In genomic region chr6:130076512-130076911, GRCh38 we compare ENCODE assay signal across 14 cellular contexts. TPM values are rescaled to one million over a fixed set of nuclear protein-coding genes. Genes with fewer than 3 reads are reported as not detected.
DNase-seq lines count a peak whose midpoint lies in the region; ATAC-seq, FAIRE-seq and TF ChIP-seq lines count a peak whose summit lies in the region.
"Had no signal": no experiment of that assay in that cellular context is flagged by ENCODE, and none has a peak within 500 bp of the region (broad histone marks: within the 10 kb centered on the region; RNA-seq: fewer than 3 reads in every experiment).

No MANE protein-coding gene starts in this region.

- H3K79me2 ChIP-seq in HepG2 (ENCODE audit: insufficient read depth, low read length) = no peaks in the 10 kb centered on the region
- H3K79me2 ChIP-seq in OCI-LY7 (ENCODE audit: insufficient read depth, low read depth, low read length) = no peaks in the 10 kb centered on the region

- H3K36me3 ChIP-seq in HepG2 (replicated peaks in 1 of 2; ENCODE audit: control insufficient read depth in 1 of 2, insufficient read depth in 2 of 2, low read length in 2 of 2) (no peaks in the 10 kb centered on the region), right lobe of liver (peaks cover 0 to 17% (median 0%) of the 10 kb centered on the region in 4 donors), OCI-LY7 (ENCODE audit: insufficient read depth, low read length) (no peaks in the 10 kb centered on the region), aorta (ENCODE audit: control insufficient read depth in 1 of 2, insufficient read depth in 2 of 2, low read length in 1 of 2) (no peaks in the 10 kb centered on the region)

- intact Hi-C loops in HepG2 (cut with micrococcal nuclease; ENCODE audit: unreplicated experiment) = no loop called here
- intact Hi-C loops in right lobe of liver (cut with DNase I) = no loop called here
- intact Hi-C loops in OCI-LY7 (cut with micrococcal nuclease; ENCODE audit: unreplicated experiment) = loop anchor here (1.0 kb wide), 1 partner anchor 206 kb away; no protein-coding TSS in a partner anchor
- intact Hi-C loops in aorta (cut with DNase I) = no loop called here

- TF ChIP-seq CTCF in HepG2 (CRISPR knock-in tag; IDR thresholded peaks at IDR 0.05) = 0 out of 2 replicates have a peak, but pooled peaks have one; percentile 5
- no peak for TF ChIP-seq CTCF in right lobe of liver (IDR thresholded peaks at IDR 0.05)
- peak; percentile 65 for TF ChIP-seq CTCF in OCI-LY7 (conservative IDR thresholded peaks at IDR 0.05; ENCODE audit: low read length)
- no peak for TF ChIP-seq CTCF in epithelial cell of esophagus (IDR thresholded peaks at IDR 0.05; ENCODE audit: insufficient read depth, low read depth, low read length, missing control alignments)

- peak; percentile 6 for DNase-seq in HepG2 (ENCODE audit: low spot score)
- no peak for DNase-seq in right lobe of liver
- DNase-seq in OCI-LY7 (ENCODE audit: low spot score) = peak; percentile 7
- peak; percentile 3 for DNase-seq in epithelial cell of esophagus (ENCODE audit: low read depth)
- no peak for DNase-seq in aorta
- DNase-seq in iPS-NIHi7 (ENCODE audit: extremely low spot score) = no peak
- no peak for DNase-seq in superior temporal gyrus (ENCODE audit: extremely low spot score)
- no peak for DNase-seq in NCI-H446 treated with DMSO at 0.1 percent for 48 hours (lab: John Stamatoyannopoulos, UW)
- DNase-seq: activated T-cell treated with anti-CD3 and anti-CD28 coated beads, Interleukin-2, amount 50 U/mL, for 48 hours; GF-D8; NCI-H2029 treated with DMSO at 0.1 percent for 48 hours; upper lobe of left lung had no signal

- H3K9me3 ChIP-seq in HepG2 (ENCODE audit: low read length) (no peaks in the 10 kb centered on the region), right lobe of liver (no peaks in the 10 kb centered on the region), OCI-LY7 (ENCODE audit: low read length) (no peaks in the 10 kb centered on the region), aorta (ENCODE audit: control insufficient read depth, low read length) (no peaks in the 10 kb centered on the region)
- H3K9me3 ChIP-seq: BLaER1 treated with 17β-estradiol and CSF1 and Interleukin-3, amounts not matched to agents 10 nM and 100 nM; upper lobe of left lung had no signal

- POLR2A ChIA-PET in HepG2 (lab: Yijun Ruan, JAX) (no interaction called here), OCI-LY7 (lab: Charles Lee) (no interaction called here)

- no peak for ATAC-seq in HepG2
- ATAC-seq in right lobe of liver = no peak
- no peak for ATAC-seq in aorta (ENCODE audit: low FRiP score)

- H3K27me3 ChIP-seq in HepG2 (ENCODE audit: control insufficient read depth in 1 of 2, insufficient read depth in 2 of 2, low read length in 2 of 2) = no peaks in the 10 kb centered on the region
- no peaks in the 10 kb centered on the region for H3K27me3 ChIP-seq in right lobe of liver
- H3K27me3 ChIP-seq in aorta (ENCODE audit: control insufficient read depth in 1 of 2, insufficient read depth in 2 of 2, low read length in 1 of 2) = no peaks in the 10 kb centered on the region
- H3K27me3 ChIP-seq: BLaER1 treated with 17β-estradiol and CSF1 and Interleukin-3, amounts not matched to agents 10 nM and 100 nM; upper lobe of left lung had no signal

- no peak for FAIRE-seq in HepG2 (lab: Jason Lieb, UNC)
- FAIRE-seq: astrocyte had no signal

- H4K20me1 ChIP-seq in HepG2 (ENCODE audit: insufficient read depth, low read length) (no peaks in the 10 kb centered on the region), OCI-LY7 (ENCODE audit: insufficient read depth, low read length) (no peaks in the 10 kb centered on the region)
- H4K20me1 ChIP-seq: BLaER1 treated with 17β-estradiol and CSF1 and Interleukin-3, amounts not matched to agents 10 nM and 100 nM had no signal

- TF ChIP-seq EP300 in HepG2 (IDR thresholded peaks at IDR 0.05; ENCODE audit: low read depth in 2 of 2, low read length in 2 of 2) = no peak
- no peak for TF ChIP-seq EP300 in HepG2 (CRISPR knock-in tag; IDR thresholded peaks at IDR 0.05; ENCODE audit: borderline replicate concordance)

- H3K4me3 ChIP-seq in HepG2 (replicated peaks in 1 of 3; ENCODE audit: insufficient read depth in 1 of 3, low read depth in 2 of 3, low read length in 3 of 3) (no peak overlapping the region), right lobe of liver (no peak overlapping the region), OCI-LY7 (ENCODE audit: low read depth, low read length, poor library complexity, severe bottlenecking) (no peak overlapping the region), epithelial cell of esophagus (ENCODE audit: low read length) (no peak overlapping the region), aorta (ENCODE audit: low read length in 2 of 2) (no peak overlapping the region)
- H3K4me3 ChIP-seq: BLaER1 treated with 17β-estradiol and CSF1 and Interleukin-3, amounts not matched to agents 10 nM and 100 nM; upper lobe of left lung had no signal

- BruUV-seq in HepG2 (replicated peaks; lab: Mats Ljungman, UMichigan) (no TSS peak), OCI-LY7 (replicated peaks; lab: Mats Ljungman, UMichigan) (no TSS peak)

- no peak overlapping the region for H3K4me2 ChIP-seq in HepG2 (ENCODE audit: low read depth, low read length)
- H3K4me2 ChIP-seq in OCI-LY7 (ENCODE audit: low read length) = no peak overlapping the region
- H3K4me2 ChIP-seq: BLaER1 treated with 17β-estradiol and CSF1 and Interleukin-3, amounts not matched to agents 10 nM and 100 nM had no signal

- in situ Hi-C loops in HepG2 (cut with HindIII; ENCODE audit: extremely low pct_ligation_motif_present, low pct_unique_long_range_greater_than_20kb) = no loop called here

- no peak overlapping the region for H3K9ac ChIP-seq in HepG2 (ENCODE audit: insufficient read depth, low read depth, low read length)
- H3K9ac ChIP-seq: BLaER1 treated with 17β-estradiol and CSF1 and Interleukin-3, amounts not matched to agents 10 nM and 100 nM had no signal

- CTCF ChIA-PET in HepG2 (lab: Yijun Ruan, JAX; ENCODE audit: low intra/inter-chr PET ratio, low total read pairs) (no interaction called here), OCI-LY7 (lab: Charles Lee; ENCODE audit: unreplicated experiment) (no interaction called here)

- TF ChIP-seq RAD21 in HepG2 (CRISPR knock-in tag; IDR thresholded peaks at IDR 0.05) = no peak

- H2AFZ ChIP-seq in HepG2 (ENCODE audit: low read length) = no peak overlapping the region
- H2AFZ ChIP-seq in OCI-LY7 (ENCODE audit: low read length) = no peak overlapping the region

- WGBS in HepG2 (ENCODE audit: low lambda C conversion rate) = 14% methylated on average over 2 of the region's 2 CpGs
- WGBS in right lobe of liver (ENCODE audit: insufficient coverage, low coverage, low lambda C conversion rate, missing lambda C conversion rate) = 56% methylated on average over 2 of the region's 2 CpGs
- WGBS in aorta, 2 donors = 39 to 61% methylated on average over 2 of the region's 2 CpGs

- H3K9me2 ChIP-seq in OCI-LY7 (ENCODE audit: insufficient read depth, low read length) = no peaks in the 10 kb centered on the region

- no peak for TF ChIP-seq POLR2A in HepG2 (IDR thresholded peaks at IDR 0.05; ENCODE audit: insufficient read depth in 1 of 2, low read depth in 2 of 2, low read length in 2 of 2)
- TF ChIP-seq POLR2A in right lobe of liver (IDR thresholded peaks at IDR 0.05) = no peak

- H3K4me1 ChIP-seq in HepG2 (ENCODE audit: insufficient read depth, low read length) (no peaks in the 10 kb centered on the region), right lobe of liver (no peaks in the 10 kb centered on the region), OCI-LY7 (ENCODE audit: insufficient read depth, low read length, poor library complexity, severe bottlenecking) (no peaks in the 10 kb centered on the region), aorta (ENCODE audit: control insufficient read depth in 1 of 2, insufficient read depth in 2 of 2, low read length in 2 of 2) (no peaks in the 10 kb centered on the region)
- H3K4me1 ChIP-seq: upper lobe of left lung had no signal

- H3K27ac ChIP-seq in HepG2 (ENCODE audit: extremely low read length, insufficient read depth, low read length) (no peak overlapping the region), right lobe of liver (no peak overlapping the region), OCI-LY7 (ENCODE audit: low read depth, low read length, poor library complexity, severe bottlenecking) (no peak overlapping the region), aorta (ENCODE audit: low read depth in 1 of 2, low read length in 2 of 2) (no peak overlapping the region)
- H3K27ac ChIP-seq: BLaER1 treated with 17β-estradiol and CSF1 and Interleukin-3, amounts not matched to agents 10 nM and 100 nM; upper lobe of left lung had no signal

RNA-seq across cellular contexts. Expression of gene L3MBTL3, which starts 58.1 kb away (rescaled TPM):
- total RNA-seq in HepG2 (2016; rRNA removed; fragmentation: Illumina TruSeq; extraction: Trizol) (2.5 and 4.1 TPM in 2 replicates), right lobe of liver (10 to 100 TPM in 1 of 6 experiments, 1 to 10 TPM in 5; 3.0 to 13.2 (median 7.2) TPM), OCI-LY7 (2022) (7.3 and 11.0 TPM in 2 replicates), aorta (10 to 100 TPM; 11.8 to 14.1 TPM)
- total RNA-seq in HepG2 (2016; cell fraction: cytosol; rRNA removed; fragmentation: Illumina TruSeq; extraction: Trizol; ENCODE audit: low read depth) = 1.3 and 1.4 TPM in 2 replicates
- total RNA-seq in HepG2 (2016; cell fraction: insoluble cytoplasmic fraction; rRNA removed; fragmentation: Illumina TruSeq; extraction: Trizol) = 2.3 and 3.2 TPM in 2 replicates
- total RNA-seq in HepG2 (2016; cell fraction: membrane; rRNA removed; fragmentation: Illumina TruSeq; extraction: Trizol) = 1.9 and 2.3 TPM in 2 replicates
- 3.9 and 4.0 TPM in 2 replicates for total RNA-seq in HepG2 (2016; cell fraction: nucleus; rRNA removed; fragmentation: Illumina TruSeq; extraction: Trizol)
- polyA plus RNA-seq in HepG2 (2011; rRNA removed) (1.2 and 1.5 TPM in 2 replicates), aorta (10 to 100 TPM in 1 of 2 donors, 1 to 10 TPM in 1; 3.8 to 11.5 TPM)
- 0.39 and 0.87 TPM in 2 replicates for polyA plus RNA-seq in HepG2 (2011; cell fraction: cytosol; rRNA removed)
- 1.3 and 3.9 TPM in 2 replicates for polyA plus RNA-seq in HepG2 (2011; cell fraction: nucleus; rRNA removed)
- polyA plus RNA-seq in HepG2 (2012) = 1.0 and 1.7 TPM in 2 replicates
- 0.12 and 0.37 TPM in 2 replicates for polyA plus RNA-seq in HepG2 (2016; cell fraction: cytosol; fragmentation: Illumina TruSeq; extraction: Trizol; ENCODE audit: low read depth)
- 2.2 TPM in 2 replicates for polyA plus RNA-seq in HepG2 (2016; cell fraction: insoluble cytoplasmic fraction; fragmentation: Illumina TruSeq; extraction: Trizol; ENCODE audit: low read depth)
- 0.26 and 0.31 TPM in 2 replicates for polyA plus RNA-seq in HepG2 (2016; cell fraction: membrane; fragmentation: Illumina TruSeq; extraction: Trizol; ENCODE audit: low read depth)
- 3.6 and 4.0 TPM in 2 replicates for polyA plus RNA-seq in HepG2 (2016; cell fraction: nucleus; fragmentation: Illumina TruSeq; extraction: Trizol; ENCODE audit: insufficient read depth, low read depth)
- 0.70 and 2.3 TPM in 2 replicates for polyA minus RNA-seq in HepG2 (2011; rRNA and poly(A)+ RNA removed; ENCODE audit: low replicate concordance)
- polyA minus RNA-seq in HepG2 (2011; cell fraction: cytosol; rRNA and poly(A)+ RNA removed) = 0.70 and 1.1 TPM in 2 replicates
- polyA minus RNA-seq in HepG2 (2011; cell fraction: nucleus; rRNA and poly(A)+ RNA removed) = 3.5 and 5.1 TPM in 2 replicates
- 6.4 and 7.9 TPM in 2 replicates for total RNA-seq in OCI-LY7 (2014; rRNA removed; shearing (Covaris generic))

Comparison
In these comparisons a context has a peak if more than half of its experiments do, and no peak if none do; other contexts are left out.
1. DNase-seq: peak in HepG2 (single experiment), OCI-LY7 (single experiment) and epithelial cell of esophagus (single experiment); none in right lobe of liver (0 of 3), aorta (0 of 2), iPS-NIHi7 (single experiment), superior temporal gyrus (single experiment) and NCI-H446 treated with DMSO at 0.1 percent for 48 hours (single experiment).
2. CTCF ChIP-seq: peak in HepG2 (single experiment) and OCI-LY7 (single experiment); none in right lobe of liver (0 of 4) and epithelial cell of esophagus (single experiment).